In the genomic region with DNA sequence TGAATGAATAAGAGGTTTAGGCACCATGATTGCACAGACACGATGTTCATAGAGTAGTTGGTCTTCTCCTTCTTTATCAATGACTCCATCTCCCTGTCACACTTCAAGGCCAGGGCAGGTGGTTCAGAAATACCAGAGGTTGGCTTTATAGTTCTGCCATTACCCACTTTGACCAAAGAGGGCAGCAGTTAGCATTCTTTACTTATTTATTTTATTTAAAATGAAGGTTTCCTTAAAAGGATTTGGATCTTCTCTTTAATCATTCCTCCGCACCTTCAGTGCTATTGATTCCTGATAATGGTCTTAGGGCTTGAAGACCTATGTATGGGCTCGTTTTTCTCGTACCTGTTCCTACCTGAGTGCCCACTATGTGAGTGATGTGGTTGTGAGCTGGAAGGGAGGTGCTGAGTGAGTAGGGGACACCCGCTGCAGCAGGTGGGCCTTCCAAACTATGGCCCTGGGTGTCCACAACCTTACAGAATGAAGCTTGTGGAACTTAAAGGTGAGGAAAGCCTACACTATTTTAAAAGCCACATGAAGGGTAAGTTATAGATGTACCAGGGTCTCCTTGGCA, we compare ENCODE assay signal across 8 cellular contexts. TPM values are rescaled to one million over a fixed set of nuclear protein-coding genes. Genes with fewer than 3 reads are reported as not detected.
DNase-seq lines count a peak whose midpoint lies in the region; ATAC-seq and TF ChIP-seq lines count a peak whose summit lies in the region.

No MANE protein-coding gene starts in this region.

- TF ChIP-seq CTCF in CD14-positive monocyte (IDR thresholded peaks at IDR 0.05) (peak; percentile 70), astrocyte of the spinal cord (IDR thresholded peaks at IDR 0.05; ENCODE audit: low read depth, low read length) (peak; percentile 60)

- in situ Hi-C loops in astrocyte of the spinal cord (cut with HindIII; ENCODE audit: low sequenced_read_pairs): no loop called here

- peaks cover 0 to 2% (median 0%) of the 10 kb centered on the region in 7 donors for H3K9me3 Mint-ChIP-seq in CD14-positive monocyte
- H3K9me3 Mint-ChIP-seq in naive thymus-derived CD8-positive, alpha-beta T cell: no peaks in the 10 kb centered on the region

- intact Hi-C loops in CD14-positive monocyte (cut with micrococcal nuclease): no loop called here

- no peak for ATAC-seq in HG03139 (IDR thresholded peaks at IDR 0.05; ENCODE audit: unreplicated experiment)
- no peak for ATAC-seq in naive thymus-derived CD8-positive, alpha-beta T cell

- H3K27me3 Mint-ChIP-seq in CD14-positive monocyte (ENCODE audit: low read depth in 3 of 3): peaks cover 2 to 7% (median 3%) of the 10 kb centered on the region in 3 donors
- peaks cover 0 to 10% (median 0%) of the 10 kb centered on the region in 5 donors for H3K27me3 Mint-ChIP-seq in naive thymus-derived CD8-positive, alpha-beta T cell

- H3K4me3 ChIP-seq in astrocyte of the spinal cord (ENCODE audit: low read depth, low read length): no peak overlapping the region

- no peaks in the 10 kb centered on the region for H3K4me1 Mint-ChIP-seq in CD14-positive monocyte
- peaks cover 6 to 8% (median 8%) of the 10 kb centered on the region in 4 donors for H3K4me1 Mint-ChIP-seq in naive thymus-derived CD8-positive, alpha-beta T cell

- H3K4me3 Mint-ChIP-seq in CD14-positive monocyte: no peak overlapping the region
- no peak overlapping the region for H3K4me3 Mint-ChIP-seq in naive thymus-derived CD8-positive, alpha-beta T cell

- POLR2A ChIA-PET in HEK293T (lab: Yijun Ruan, JAX): no interaction called here
- POLR2A ChIA-PET in naive thymus-derived CD8-positive, alpha-beta T cell (lab: Charles Lee): no interaction called here

- H3K36me3 Mint-ChIP-seq in CD14-positive monocyte: no peaks in the 10 kb centered on the region
- no peaks in the 10 kb centered on the region for H3K36me3 Mint-ChIP-seq in naive thymus-derived CD8-positive, alpha-beta T cell

- CTCF ChIA-PET in HEK293T (lab: Yijun Ruan, JAX): interaction anchor here (0.6 to 1.3 kb wide), 3 partner anchors 9 to 785 kb away, joined by 3 to 6 read pairs (median 3); no protein-coding TSS in a partner anchor

- no peak overlapping the region for H3K27ac Mint-ChIP-seq in CD14-positive monocyte
- no peak overlapping the region for H3K27ac Mint-ChIP-seq in naive thymus-derived CD8-positive, alpha-beta T cell

- DNase-seq in CD14-positive monocyte (ENCODE audit: low spot score) (no peak), HEK293T (ENCODE audit: extremely low spot score) (peak; percentile 56), astrocyte of the spinal cord (ENCODE audit: low read depth, low spot score) (no peak), myocyte (ENCODE audit: low read depth) (peak; percentile 28)
- DNase-seq in activated CD4-positive, CD25-positive, alpha-beta regulatory T cell (lab: John Stamatoyannopoulos, UW): no peak
- DNase-seq in stimulated activated CD4-positive, alpha-beta T cell treated with anti-CD3 and anti-CD28 coated beads, Interleukin-2, amount 100 ng/mL, for 24 hours: no peak
- no peak for DNase-seq in naive thymus-derived CD8-positive, alpha-beta T cell

TF ChIP-seq in HEK293T, 16 proteins besides CTCF, POLR2A, EP300 and RAD21:
- TF ChIP-seq L3MBTL2 (conservative IDR thresholded peaks at IDR 0.05) (no peak), TARDBP (IDR thresholded peaks at IDR 0.05) (no peak), CTBP1 (IDR thresholded peaks at IDR 0.05; ENCODE audit: borderline replicate concordance) (no peak), ZNF384 (IDR thresholded peaks at IDR 0.05) (no peak), FOXK2 (IDR thresholded peaks at IDR 0.05) (no peak), ELF4 (IDR thresholded peaks at IDR 0.05) (no peak), FOXA1 (IDR thresholded peaks at IDR 0.05) (no peak), NFRKB (IDR thresholded peaks at IDR 0.05) (no peak), HDGF (IDR thresholded peaks at IDR 0.05; ENCODE audit: borderline replicate concordance) (no peak), FOXM1 (IDR thresholded peaks at IDR 0.05; ENCODE audit: borderline replicate concordance) (no peak), LEF1 (IDR thresholded peaks at IDR 0.05; ENCODE audit: borderline replicate concordance) (no peak)
- TF ChIP-seq, protein P1, sequence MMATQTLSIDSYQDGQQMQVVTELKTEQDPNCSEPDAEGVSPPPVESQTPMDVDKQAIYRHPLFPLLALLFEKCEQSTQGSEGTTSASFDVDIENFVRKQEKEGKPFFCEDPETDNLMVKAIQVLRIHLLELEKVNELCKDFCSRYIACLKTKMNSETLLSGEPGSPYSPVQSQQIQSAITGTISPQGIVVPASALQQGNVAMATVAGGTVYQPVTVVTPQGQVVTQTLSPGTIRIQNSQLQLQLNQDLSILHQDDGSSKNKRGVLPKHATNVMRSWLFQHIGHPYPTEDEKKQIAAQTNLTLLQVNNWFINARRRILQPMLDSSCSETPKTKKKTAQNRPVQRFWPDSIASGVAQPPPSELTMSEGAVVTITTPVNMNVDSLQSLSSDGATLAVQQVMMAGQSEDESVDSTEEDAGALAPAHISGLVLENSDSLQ (IDR thresholded peaks at IDR 0.05): no peak

RNA-seq across cellular contexts. Expression of a gene that starts 34.9 kb away (rescaled TPM):
- not detected for polyA plus RNA-seq in CD14-positive monocyte
- 4.0 and 5.2 TPM in 2 replicates for total RNA-seq in myocyte
- polyA plus RNA-seq in myocyte (2012): 1,125 TPM
- total RNA-seq in naive thymus-derived CD8-positive, alpha-beta T cell: under 1 TPM in 1 of 2 experiments, not detected in 1; 0.10 TPM
- polyA plus RNA-seq in naive thymus-derived CD8-positive, alpha-beta T cell: not detected

Comparison
In these comparisons a context has a peak if more than half of its experiments do, and no peak if none do; other contexts are left out.
1. DNase-seq: peak in HEK293T (single experiment) and myocyte (single experiment); none in CD14-positive monocyte (single experiment), astrocyte of the spinal cord (single experiment), activated CD4-positive, CD25-positive, alpha-beta regulatory T cell (0 of 4), stimulated activated CD4-positive, alpha-beta T cell treated with anti-CD3 and anti-CD28 coated beads, Interleukin-2, amount 100 ng/mL, for 24 hours (0 of 2) and naive thymus-derived CD8-positive, alpha-beta T cell (0 of 10).